In the genomic region with DNA sequence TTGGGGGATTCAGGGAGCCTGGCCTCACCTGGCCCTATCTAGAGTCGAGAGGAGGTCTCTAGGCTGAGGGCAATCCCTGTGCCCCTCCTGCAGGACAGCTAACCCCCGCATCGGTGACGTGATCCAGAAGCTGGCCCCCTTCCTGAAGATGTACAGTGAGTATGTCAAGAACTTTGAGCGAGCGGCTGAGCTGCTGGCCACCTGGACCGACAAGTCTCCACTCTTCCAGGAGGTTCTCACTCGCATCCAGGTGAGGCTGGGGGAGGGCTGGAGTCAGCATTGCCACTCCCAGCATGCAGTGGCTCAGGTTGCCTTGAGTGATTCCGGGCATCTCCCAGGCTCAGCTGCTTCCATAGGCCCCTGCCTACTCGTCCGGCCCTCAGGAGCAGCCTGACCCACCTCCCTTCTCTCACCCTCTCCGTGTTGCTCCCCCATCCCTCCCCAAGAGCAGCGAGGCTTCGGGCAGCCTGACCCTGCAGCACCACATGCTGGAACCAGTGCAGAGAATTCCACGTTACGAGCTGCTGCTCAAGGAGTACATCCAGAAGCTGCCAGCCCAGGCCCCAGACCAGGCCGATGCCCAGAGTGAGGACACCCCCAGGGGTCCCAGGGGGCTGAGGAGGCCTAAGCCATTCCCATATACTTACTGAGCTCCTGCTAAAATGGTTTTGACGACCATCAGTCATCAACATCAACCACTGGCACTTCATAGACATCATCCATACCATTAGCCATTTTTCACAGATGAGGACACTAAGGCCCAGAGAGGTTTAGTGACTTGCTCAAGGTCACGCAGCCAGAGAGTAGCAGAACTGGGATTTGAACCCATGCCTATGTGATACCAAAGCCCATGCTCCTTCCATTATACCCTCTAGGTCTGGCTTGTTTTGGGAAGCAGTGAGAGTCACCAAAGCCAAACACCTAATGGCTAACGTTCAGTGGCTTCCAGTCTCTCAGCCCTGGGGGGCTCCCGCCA, we compare ENCODE assay signal across 30 cellular contexts. TPM values are rescaled to one million over a fixed set of nuclear protein-coding genes. Genes with fewer than 3 reads are reported as not detected.
"Had no signal": no experiment of that assay in that cellular context is flagged by ENCODE, and none has a peak within 500 bp of the region (broad histone marks: within the 10 kb centered on the region; RNA-seq: fewer than 3 reads in every experiment).

No MANE protein-coding gene starts in this region.

- H3K27me3 ChIP-seq: dorsolateral prefrontal cortex, gastrocnemius medialis, heart right ventricle, spleen had no signal

- H3K36me3 ChIP-seq: gastrocnemius medialis, thoracic aorta had no signal

- H3K4me3 ChIP-seq: coronary artery, dorsolateral prefrontal cortex, gastrocnemius medialis, heart right ventricle, lung, psoas muscle, spleen, thoracic aorta had no signal

- FAIRE-seq: endometrium, kidney had no signal

- H3K36me3 Mint-ChIP-seq: immature natural killer cell, naive B cell had no signal

- DNase-seq: dorsolateral prefrontal cortex; effector CD8-positive, alpha-beta T cell; gastrocnemius medialis; heart right ventricle; hypothalamus; immature natural killer cell; kidney; left cardiac atrium; left ventricle myocardium superior; mesendoderm; naive B cell; psoas muscle; retina; spleen; stimulated activated CD4-positive, alpha-beta T cell treated with anti-CD3 and anti-CD28 coated beads, Interleukin-15, amount 100 ng/mL, for 24 hours; stimulated activated CD4-positive, alpha-beta T cell treated with anti-CD3 and anti-CD28 coated beads, Interleukin-1b, Interleukin-23, amount 100 ng/mL, for 48 hours; stimulated activated CD4-positive, alpha-beta T cell treated with anti-CD3 and anti-CD28 coated beads, Interleukin-4, amount 100 ng/mL, for 24 hours; stimulated activated naive B cell treated with anti-CD40 and anti-IgM and Interleukin-4, amounts not matched to agents 10 μg/mL and 1 μg/mL and 100 μg/mL, for 72 hours; stimulated activated naive CD8-positive, alpha-beta T cell treated with anti-CD3 and anti-CD28 coated beads, Interleukin-15, amount 100 ng/mL, for 72 hours; substantia nigra; trophoblast cell had no signal

- H3K27ac ChIP-seq: coronary artery, dorsolateral prefrontal cortex, gastrocnemius medialis, heart right ventricle, psoas muscle, spleen, thoracic aorta had no signal

- H3K9me3 Mint-ChIP-seq: immature natural killer cell; naive B cell; nephron; stimulated activated naive B cell treated with anti-CD40 and anti-IgM and Interleukin-4, amounts not matched to agents 10 μg/mL and 1 μg/mL and 100 μg/mL, for 72 hours; stimulated activated naive CD8-positive, alpha-beta T cell treated with anti-CD3 and anti-CD28 coated beads, Interleukin-15, amount 100 ng/mL, for 72 hours had no signal

- H3K27me3 Mint-ChIP-seq: naive B cell; stimulated activated naive B cell treated with anti-CD40 and anti-IgM and Interleukin-4, amounts not matched to agents 10 μg/mL and 1 μg/mL and 100 μg/mL, for 72 hours; stimulated activated naive CD8-positive, alpha-beta T cell treated with anti-CD3 and anti-CD28 coated beads, Interleukin-15, amount 100 ng/mL, for 72 hours had no signal

- H3K27ac Mint-ChIP-seq: immature natural killer cell, nephron had no signal

- ATAC-seq: esophagus mucosa; gastrocnemius medialis; heart right ventricle; left cardiac atrium; left ventricle myocardium superior; psoas muscle; sciatic nerve; stimulated activated naive B cell treated with anti-CD40 and anti-IgM and Interleukin-4, amounts not matched to agents 10 μg/mL and 1 μg/mL and 100 μg/mL, for 72 hours; stimulated activated naive CD8-positive, alpha-beta T cell treated with anti-CD3 and anti-CD28 coated beads, Interleukin-15, amount 100 ng/mL, for 72 hours had no signal

- H3K9me3 ChIP-seq: gastrocnemius medialis, heart right ventricle, psoas muscle, spleen, thoracic aorta had no signal

- H3K4me3 Mint-ChIP-seq: immature natural killer cell; naive B cell; nephron; stimulated activated naive B cell treated with anti-CD40 and anti-IgM and Interleukin-4, amounts not matched to agents 10 μg/mL and 1 μg/mL and 100 μg/mL, for 72 hours; stimulated activated naive CD8-positive, alpha-beta T cell treated with anti-CD3 and anti-CD28 coated beads, Interleukin-15, amount 100 ng/mL, for 72 hours had no signal

RNA-seq across cellular contexts. Expression of a gene that starts 8.3 kb away (rescaled TPM):
- total RNA-seq: chondrocyte, fibroblast of lung had no signal
- polyA plus RNA-seq: fibroblast of lung had no signal

RNA-seq across cellular contexts. Expression of a gene that starts 59.3 kb away (rescaled TPM):
- total RNA-seq: chondrocyte, fibroblast of lung had no signal
